11 cellular contexts compared by ENCODE assay signal in genomic region chr6:21188505-21189223, GRCh38.
A peak's percentile ranks its signal among the peaks of the same experiment; 100 is the strongest.
DNase-seq lines count a peak whose midpoint lies in the region; ATAC-seq, FAIRE-seq and TF ChIP-seq lines count a peak whose summit lies in the region.
"Had no signal": no experiment of that assay in that cellular context is flagged by ENCODE, and none has a peak within 500 bp of the region (broad histone marks: within the 10 kb centered on the region; RNA-seq: fewer than 3 reads in every experiment).

No MANE protein-coding gene starts in this region.

- H3K9me3 Mint-ChIP-seq in chondrocyte (ENCODE audit: low read depth) = peaks cover 4% of the 10 kb centered on the region
- peaks cover 0 to 1% (median 0%) of the 10 kb centered on the region in 5 donors for H3K9me3 Mint-ChIP-seq in CD8-positive, alpha-beta memory T cell

- TF ChIP-seq CTCF in chondrocyte (IDR thresholded peaks at IDR 0.05) = no peak

- no peak overlapping the region for H3K4me3 Mint-ChIP-seq in chondrocyte (ENCODE audit: unreplicated experiment)
- no peak overlapping the region for H3K4me3 Mint-ChIP-seq in CD8-positive, alpha-beta memory T cell

- H3K4me1 Mint-ChIP-seq in chondrocyte (ENCODE audit: low read depth) = peaks cover 51% of the 10 kb centered on the region
- H3K4me1 Mint-ChIP-seq in CD8-positive, alpha-beta memory T cell = peaks cover 14 to 23% (median 22%) of the 10 kb centered on the region in 3 donors

- FAIRE-seq in HTR-8/SVneo (lab: Jason Lieb, UNC) = no peak

- in situ Hi-C loops in ACHN (cut with HindIII; ENCODE audit: low pct_ligation_motif_present, low pct_unique_long_range_greater_than_20kb, low sequenced_read_pairs) = no loop called here

- no peaks in the 10 kb centered on the region for H3K27me3 Mint-ChIP-seq in chondrocyte (ENCODE audit: low read depth)
- no peaks in the 10 kb centered on the region for H3K27me3 Mint-ChIP-seq in CD8-positive, alpha-beta memory T cell

- peaks cover 2% of the 10 kb centered on the region for H3K36me3 Mint-ChIP-seq in chondrocyte (ENCODE audit: low read depth)
- H3K36me3 Mint-ChIP-seq in CD8-positive, alpha-beta memory T cell = peaks cover 6 to 24% (median 12%) of the 10 kb centered on the region in 3 donors

- H3K27ac ChIP-seq in CD8-positive, alpha-beta memory T cell (ENCODE audit: low read depth, low read length) = no peak overlapping the region
- H3K27ac ChIP-seq: tibial artery had no signal

- H3K4me1 ChIP-seq in CD8-positive, alpha-beta memory T cell (ENCODE audit: insufficient read depth, low read length) = no peaks in the 10 kb centered on the region

- no peaks in the 10 kb centered on the region for H3K27me3 ChIP-seq in CD8-positive, alpha-beta memory T cell (ENCODE audit: insufficient read depth, low read length, poor library complexity, severe bottlenecking)
- no peaks in the 10 kb centered on the region for H3K27me3 ChIP-seq in H7 (ENCODE audit: control insufficient read depth, insufficient read depth, low read length)
- H3K27me3 ChIP-seq: tibial artery had no signal

- H3K4me3 ChIP-seq in CD8-positive, alpha-beta memory T cell (ENCODE audit: low read length) = no peak overlapping the region
- no peak overlapping the region for H3K4me3 ChIP-seq in H7 (ENCODE audit: insufficient read depth, low read depth, low read length)
- H3K4me3 ChIP-seq: tibial artery had no signal

- DNase-seq in COR-L47 (lab: John Stamatoyannopoulos, UW) (peak; percentile 51), NCI-H1930 (lab: John Stamatoyannopoulos, UW) (peak; percentile 70 to 80), chondrocyte (ENCODE audit: low spot score) (no peak), ACHN (no peak), H7 (no peak), HTR-8/SVneo (ENCODE audit: insufficient read length, low spot score) (no peak)
- no peak for DNase-seq in CD8-positive, alpha-beta memory T cell
- DNase-seq: activated naive CD4-positive, alpha-beta T cell treated with Interleukin-2 at 50 U/mL for 16 hours; tibial artery had no signal

- peak; percentile 68 for ATAC-seq in GM21528 (IDR thresholded peaks at IDR 0.05; ENCODE audit: low FRiP score, unreplicated experiment)
- ATAC-seq: Panc1 had no signal

- no peaks in the 10 kb centered on the region for H3K9me3 ChIP-seq in CD8-positive, alpha-beta memory T cell (ENCODE audit: low read length)
- H3K9me3 ChIP-seq: tibial artery had no signal

- POLR2A ChIA-PET in CD8-positive, alpha-beta memory T cell (lab: Charles Lee) = no interaction called here

- H3K36me3 ChIP-seq in CD8-positive, alpha-beta memory T cell (ENCODE audit: insufficient read depth, low read length) = no peaks in the 10 kb centered on the region
- H3K36me3 ChIP-seq in H7 (replicated peaks; ENCODE audit: control insufficient read depth, insufficient read depth, low read length) = no peaks in the 10 kb centered on the region
- H3K36me3 ChIP-seq: tibial artery had no signal

- peak overlapping the region; percentile 52 for H3K27ac Mint-ChIP-seq in chondrocyte (ENCODE audit: unreplicated experiment)
- H3K27ac Mint-ChIP-seq in CD8-positive, alpha-beta memory T cell = peak overlapping the region in 1 of 8 donors; percentile 83

- CTCF ChIA-PET in CD8-positive, alpha-beta memory T cell (lab: Charles Lee) = no interaction called here

Comparison
In these comparisons a context has a peak if more than half of its experiments do, and no peak if none do; other contexts are left out.
1. DNase-seq: peak in COR-L47 (single experiment) and NCI-H1930 (2 of 2); none in chondrocyte (single experiment), ACHN (single experiment), CD8-positive, alpha-beta memory T cell (0 of 5), H7 (single experiment) and HTR-8/SVneo (single experiment).